13 cellular contexts compared by ENCODE assay signal in genomic region chr5:11596657-11597071, GRCh38.
"Had no signal": no experiment of that assay in that cellular context is flagged by ENCODE, and none has a peak within 500 bp of the region (broad histone marks: within the 10 kb centered on the region; RNA-seq: fewer than 3 reads in every experiment).

No MANE protein-coding gene starts in this region.

- H3K36me3 Mint-ChIP-seq: activated naive CD4-positive, alpha-beta T cell treated with anti-CD3 and anti-CD28 coated beads, Interleukin-2, amount 50 U/mL, for 24 hours; stimulated activated effector memory CD8-positive, alpha-beta T cell treated with anti-CD3 and anti-CD28 coated beads, Interleukin-12 subunit alpha, Interleukin-12 subunit beta, amount 100 ng/mL, for 72 hours had no signal

- ATAC-seq: heart right ventricle; stimulated activated effector memory CD8-positive, alpha-beta T cell treated with anti-CD3 and anti-CD28 coated beads, Interleukin-12 subunit alpha, Interleukin-12 subunit beta, amount 100 ng/mL, for 72 hours had no signal

- H3K4me1 Mint-ChIP-seq: activated naive CD4-positive, alpha-beta T cell treated with anti-CD3 and anti-CD28 coated beads, Interleukin-2, amount 50 U/mL, for 24 hours; stimulated activated effector memory CD8-positive, alpha-beta T cell treated with anti-CD3 and anti-CD28 coated beads, Interleukin-12 subunit alpha, Interleukin-12 subunit beta, amount 100 ng/mL, for 72 hours had no signal

- H3K9me3 ChIP-seq: breast epithelium, esophagus squamous epithelium, heart right ventricle, prostate gland, right lobe of liver, tibial nerve had no signal

- H3K4me3 ChIP-seq: breast epithelium, esophagus squamous epithelium, heart right ventricle, prostate gland, right lobe of liver, tibial nerve had no signal

- H3K27ac Mint-ChIP-seq: activated naive CD4-positive, alpha-beta T cell treated with anti-CD3 and anti-CD28 coated beads, Interleukin-2, amount 50 U/mL, for 24 hours; stimulated activated effector memory CD8-positive, alpha-beta T cell treated with anti-CD3 and anti-CD28 coated beads, Interleukin-12 subunit alpha, Interleukin-12 subunit beta, amount 100 ng/mL, for 72 hours; T-helper 1 cell treated with Interleukin-12 subunit alpha and Interleukin-12 subunit beta and Interleukin-4 antibody, amounts not matched to agents 30 μg/mL and 1 μg/mL, for 36 hours had no signal

- H3K4me1 ChIP-seq: breast epithelium, esophagus squamous epithelium, right lobe of liver had no signal

- H3K27me3 ChIP-seq: breast epithelium, esophagus squamous epithelium, heart right ventricle, right lobe of liver, tibial nerve had no signal

- H3K36me3 ChIP-seq: breast epithelium, esophagus squamous epithelium, heart right ventricle, prostate gland, right lobe of liver, tibial nerve had no signal

- H3K27ac ChIP-seq: breast epithelium, esophagus squamous epithelium, heart right ventricle, prostate gland, right lobe of liver, tibial nerve had no signal

- DNase-seq: activated CD4-positive, alpha-beta T cell treated with anti-CD3 and anti-CD28 coated beads, Interleukin-2, amount 50 U/mL, for 1 hour; activated CD4-positive, CD25-positive, alpha-beta regulatory T cell; activated T-cell treated with anti-CD3 and anti-CD28 coated beads for 4 hours; esophagus squamous epithelium; foreskin fibroblast; heart right ventricle; right lobe of liver had no signal

- H3K9me3 Mint-ChIP-seq: T-helper 1 cell treated with Interleukin-12 subunit alpha and Interleukin-12 subunit beta and Interleukin-4 antibody, amounts not matched to agents 30 μg/mL and 1 μg/mL, for 36 hours had no signal

- H3K4me3 Mint-ChIP-seq: activated naive CD4-positive, alpha-beta T cell treated with anti-CD3 and anti-CD28 coated beads, Interleukin-2, amount 50 U/mL, for 24 hours; stimulated activated effector memory CD8-positive, alpha-beta T cell treated with anti-CD3 and anti-CD28 coated beads, Interleukin-12 subunit alpha, Interleukin-12 subunit beta, amount 100 ng/mL, for 72 hours; T-helper 1 cell treated with Interleukin-12 subunit alpha and Interleukin-12 subunit beta and Interleukin-4 antibody, amounts not matched to agents 30 μg/mL and 1 μg/mL, for 36 hours had no signal
